Comparison of ENCODE assay signal across 9 cellular contexts in genomic region chr3:127694467-127695215, GRCh38. TPM values are rescaled to one million over a fixed set of nuclear protein-coding genes. Genes with fewer than 3 reads are reported as not detected.
A peak's percentile ranks its signal among the peaks of the same experiment; 100 is the strongest.
DNase-seq lines count a peak whose midpoint lies in the region; ATAC-seq and TF ChIP-seq lines count a peak whose summit lies in the region.
"Had no signal": no experiment of that assay in that cellular context is flagged by ENCODE, and none has a peak within 500 bp of the region (broad histone marks: within the 10 kb centered on the region; RNA-seq: fewer than 3 reads in every experiment).

No MANE protein-coding gene starts in this region.

- no peak overlapping the region for H3K27ac ChIP-seq in KMS-11
- H3K27ac ChIP-seq in mesenchymal stem cell (ENCODE audit: low read length, poor library complexity, severe bottlenecking): no peak overlapping the region

- WGBS in mesenchymal stem cell: 86% methylated on average over 17 of the region's 17 CpGs

- peak overlapping the region in 1 of 2 experiments; percentile 24 for H3K18ac ChIP-seq in mesenchymal stem cell (ENCODE audit: low read depth in 1 of 2, low read length in 2 of 2)

- no peak overlapping the region for H3K4ac ChIP-seq in mesenchymal stem cell (ENCODE audit: low read depth in 1 of 2, low read length in 2 of 2)

- H2BK12ac ChIP-seq in mesenchymal stem cell (ENCODE audit: low read length in 2 of 2): no peak overlapping the region

- H3K9ac ChIP-seq in KMS-11 (no peak overlapping the region), mesenchymal stem cell (ENCODE audit: low read length) (no peak overlapping the region)

- peak overlapping the region; percentile 60 for H2AK5ac ChIP-seq in mesenchymal stem cell (ENCODE audit: low read length, severe bottlenecking)

- TF ChIP-seq CTCF in KMS-11 (conservative IDR thresholded peaks at IDR 0.05; ENCODE audit: low read depth, low read length): 0 out of 2 replicates have a peak, but pooled peaks have one; percentile 22
- TF ChIP-seq CTCF in cardiac fibroblast (IDR thresholded peaks at IDR 0.05; ENCODE audit: low read depth, low read length): peak; percentile 10

- peak; percentile 76 for DNase-seq in D341Med (ENCODE audit: low spot score)
- DNase-seq in SHP77 (lab: John Stamatoyannopoulos, UW): peak; percentile 77 to 80
- no peak for DNase-seq in cardiac fibroblast (ENCODE audit: low read depth in 2 of 2)
- no peak for DNase-seq in mesenchymal stem cell

- H3K23ac ChIP-seq in mesenchymal stem cell (ENCODE audit: low read length in 2 of 2): no peak overlapping the region

- no peak overlapping the region for H4K8ac ChIP-seq in mesenchymal stem cell (ENCODE audit: low read length)

- no peak overlapping the region for H2BK15ac ChIP-seq in mesenchymal stem cell (ENCODE audit: low read depth, poor library complexity, severe bottlenecking)

- H3K27me3 ChIP-seq in KMS-11 (ENCODE audit: insufficient read depth, low read depth) (no peaks in the 10 kb centered on the region), mesenchymal stem cell (ENCODE audit: control insufficient read depth in 1 of 2, insufficient read depth in 1 of 2, low read length in 2 of 2) (no peaks in the 10 kb centered on the region)

- no peak overlapping the region for H2BK5ac ChIP-seq in mesenchymal stem cell (ENCODE audit: low read depth, low read length, poor library complexity, severe bottlenecking)

- H3K4me3 ChIP-seq in KMS-11 (IDR thresholded peaks at IDR 0.05; ENCODE audit: insufficient read depth, low read depth, low read length): no peak overlapping the region
- no peak overlapping the region for H3K4me3 ChIP-seq in cardiac fibroblast (replicated peaks in 1 of 2; ENCODE audit: low read depth in 2 of 2, low read length in 2 of 2)
- H3K4me3 ChIP-seq in mesenchymal stem cell (ENCODE audit: insufficient read depth in 1 of 2, low read depth in 1 of 2, low read length in 2 of 2): no peak overlapping the region
- H3K4me3 ChIP-seq: K562 had no signal

- H3K14ac ChIP-seq in mesenchymal stem cell (ENCODE audit: low read length in 2 of 2): no peak overlapping the region

- H3K4me1 ChIP-seq in KMS-11 (ENCODE audit: low read depth, poor library complexity, severe bottlenecking) (peaks cover 24% of the 10 kb centered on the region), mesenchymal stem cell (ENCODE audit: control insufficient read depth, insufficient read depth, low read depth, low read length) (peaks cover 64% of the 10 kb centered on the region)

- ATAC-seq in HG02763 (IDR thresholded peaks at IDR 0.05; ENCODE audit: unreplicated experiment) (no peak), GM19035 (IDR thresholded peaks at IDR 0.05; ENCODE audit: unreplicated experiment) (no peak), HG03571 (IDR thresholded peaks at IDR 0.05; ENCODE audit: unreplicated experiment) (no peak)
- ATAC-seq: K562 had no signal

- no peak overlapping the region for H2BK120ac ChIP-seq in mesenchymal stem cell (ENCODE audit: low read depth, low read length)

- no peak overlapping the region for H2AFZ ChIP-seq in KMS-11 (ENCODE audit: low read depth)
- H2AFZ ChIP-seq in mesenchymal stem cell (ENCODE audit: low read depth, low read length): no peak overlapping the region

- no peaks in the 10 kb centered on the region for H3K79me2 ChIP-seq in KMS-11 (ENCODE audit: insufficient read depth, low read depth)

- peaks cover 20% of the 10 kb centered on the region for H3K79me1 ChIP-seq in mesenchymal stem cell (replicated peaks; ENCODE audit: low read length, poor library complexity, severe bottlenecking)

- no peaks in the 10 kb centered on the region for H3K9me3 ChIP-seq in mesenchymal stem cell (ENCODE audit: control insufficient read depth, low read length)

- no peak overlapping the region for H4K91ac ChIP-seq in mesenchymal stem cell (ENCODE audit: low read length)

- no peak overlapping the region for H3K4me2 ChIP-seq in KMS-11
- H3K4me2 ChIP-seq in mesenchymal stem cell (ENCODE audit: low read length, poor library complexity, severe bottlenecking): no peak overlapping the region

- no peaks in the 10 kb centered on the region for H4K20me1 ChIP-seq in KMS-11 (ENCODE audit: insufficient read depth)

- no peaks in the 10 kb centered on the region for H3K36me3 ChIP-seq in KMS-11 (ENCODE audit: insufficient read depth)
- peaks cover 33 to 43% of the 10 kb centered on the region in 2 experiments for H3K36me3 ChIP-seq in mesenchymal stem cell (ENCODE audit: control insufficient read depth in 1 of 2, insufficient read depth in 2 of 2, low read depth in 1 of 2, low read length in 2 of 2)

RNA-seq across cellular contexts. Expression of gene ABTB1, which starts 21.9 kb away (rescaled TPM):
- polyA plus RNA-seq in mesenchymal stem cell (2013, experiment 1 of 2): 6.8 TPM
- polyA plus RNA-seq in mesenchymal stem cell (2013, experiment 2 of 2): 6.6 TPM

Comparison
In these comparisons a context has a peak if more than half of its experiments do, and no peak if none do; other contexts are left out.
1. DNase-seq: peak in D341Med (single experiment) and SHP77 (2 of 2); none in cardiac fibroblast (0 of 2) and mesenchymal stem cell (single experiment).